In genomic region chr10:114767101-114767588, GRCh38 we compare ENCODE assay signal across 8 cellular contexts. TPM values are rescaled to one million over a fixed set of nuclear protein-coding genes. Genes with fewer than 3 reads are reported as not detected.
DNase-seq lines count a peak whose midpoint lies in the region; ATAC-seq, FAIRE-seq and TF ChIP-seq lines count a peak whose summit lies in the region.

No MANE protein-coding gene starts in this region.

- peaks cover 2% of the 10 kb centered on the region for H3K9me1 ChIP-seq in endothelial cell of umbilical vein (replicated peaks; ENCODE audit: control insufficient read depth, extremely low read depth, insufficient read depth, low read length)

- ATAC-seq in stimulated activated naive B cell treated with anti-CD40 and anti-IgM and Interleukin-4, amounts not matched to agents 10 μg/mL and 1 μg/mL and 100 μg/mL, for 72 hours (replicated peaks) = no peak

- H3K9ac ChIP-seq in endothelial cell of umbilical vein (replicated peaks; ENCODE audit: extremely low read depth, insufficient read depth, low read length) = peak overlapping the region; percentile 33

- H3K4me2 ChIP-seq in OCI-LY7 (ENCODE audit: low read length) (0 out of 2 replicates have a peak overlapping the region, but pooled peaks have one; percentile 16), endothelial cell of umbilical vein (ENCODE audit: insufficient read depth, low read length) (peak overlapping the region; percentile 92)

- peaks cover 65% of the 10 kb centered on the region for H3K27me3 Mint-ChIP-seq in nephron (ENCODE audit: low read depth)
- peaks cover 38 to 41% of the 10 kb centered on the region in 2 donors for H3K27me3 Mint-ChIP-seq in stimulated activated naive B cell treated with anti-CD40 and anti-IgM and Interleukin-4, amounts not matched to agents 10 μg/mL and 1 μg/mL and 100 μg/mL, for 72 hours

- dilution Hi-C loops in endothelial cell of umbilical vein (cut with MboI; ENCODE audit: extremely low pct_ligation_motif_present, low sequenced_read_pairs) = no loop called here

- no peaks in the 10 kb centered on the region for H4K20me1 ChIP-seq in OCI-LY7 (ENCODE audit: insufficient read depth, low read length)
- no peaks in the 10 kb centered on the region for H4K20me1 ChIP-seq in endothelial cell of umbilical vein (replicated peaks; ENCODE audit: control insufficient read depth, extremely low read depth, insufficient read depth, low read length)

- peak overlapping the region; percentile 9 to 78 (median 63) for H3K27ac Mint-ChIP-seq in nephron
- H3K27ac Mint-ChIP-seq in stimulated activated naive B cell treated with anti-CD40 and anti-IgM and Interleukin-4, amounts not matched to agents 10 μg/mL and 1 μg/mL and 100 μg/mL, for 72 hours = no peak overlapping the region

- POLR2A ChIA-PET in OCI-LY7 (lab: Charles Lee) (interaction anchor here (0.7 kb wide), 1 partner anchor 71 kb away, joined by 3 read pairs; no protein-coding TSS in a partner anchor), endothelial cell of umbilical vein (lab: Charles Lee) (interaction anchor here (0.8 kb wide), 1 partner anchor 46 kb away, joined by 3 read pairs; no protein-coding TSS in a partner anchor)

- CTCF ChIA-PET in OCI-LY7 (lab: Charles Lee; ENCODE audit: unreplicated experiment) = no interaction called here
- CTCF ChIA-PET in endothelial cell of umbilical vein (lab: Charles Lee) = interaction anchor here (0.7 to 1.7 kb wide), 7 partner anchors 8 to 295 kb away, joined by 3 to 8 read pairs (median 3); no protein-coding TSS in a partner anchor

- H3K79me2 ChIP-seq in OCI-LY7 (ENCODE audit: insufficient read depth, low read depth, low read length) (no peaks in the 10 kb centered on the region), endothelial cell of umbilical vein (ENCODE audit: control insufficient read depth, insufficient read depth, low read length) (no peaks in the 10 kb centered on the region)

- H3K4me3 ChIP-seq in OCI-LY7 (ENCODE audit: low read depth, low read length, poor library complexity, severe bottlenecking) (no peak overlapping the region), endothelial cell of umbilical vein (replicated peaks in 1 of 3; ENCODE audit: insufficient read depth in 1 of 3, low read depth in 1 of 3, low read length in 3 of 3) (peak overlapping the region; percentile 59 to 68 (median 62)), testis (peak overlapping the region in 1 of 2 donors; percentile 74)

- FAIRE-seq in endothelial cell of umbilical vein (lab: Jason Lieb, UNC) = peak; percentile 40
- no peak for FAIRE-seq in GM12891 (lab: Jason Lieb, UNC)

- H3K4me1 ChIP-seq in OCI-LY7 (ENCODE audit: insufficient read depth, low read length, poor library complexity, severe bottlenecking) (no peaks in the 10 kb centered on the region), endothelial cell of umbilical vein (ENCODE audit: control insufficient read depth, extremely low read depth, insufficient read depth, low read length) (peaks cover 13% of the 10 kb centered on the region), testis (peaks cover 3% of the 10 kb centered on the region)

- H2AFZ ChIP-seq in OCI-LY7 (ENCODE audit: low read length) (no peak overlapping the region), endothelial cell of umbilical vein (ENCODE audit: low read depth, low read length) (peak overlapping the region; percentile 65)

- H3K9me3 ChIP-seq in OCI-LY7 (ENCODE audit: low read length) (no peaks in the 10 kb centered on the region), endothelial cell of umbilical vein (replicated peaks; ENCODE audit: control insufficient read depth, insufficient read depth, low read length) (no peaks in the 10 kb centered on the region), testis (no peaks in the 10 kb centered on the region)

- no TSS peak for BruUV-seq in OCI-LY7 (replicated peaks; lab: Mats Ljungman, UMichigan)
- no TSS peak for BruUV-seq in endothelial cell of umbilical vein (replicated peaks; lab: Mats Ljungman, UMichigan)

- DNase-seq in Daoy (ENCODE audit: low read depth) = peak; percentile 54
- DNase-seq in OCI-LY7 (ENCODE audit: low spot score) = no peak
- peak; percentile 65 for DNase-seq in endothelial cell of umbilical vein (ENCODE audit: low read depth, low spot score)
- no peak for DNase-seq in testis
- DNase-seq in stimulated activated naive B cell treated with anti-CD40 and anti-IgM and Interleukin-4, amounts not matched to agents 10 μg/mL and 1 μg/mL and 100 μg/mL, for 72 hours = no peak
- no peak for DNase-seq in GM12891 (ENCODE audit: insufficient read length, low spot score)
- DNase-seq in NCI-H226 = no peak

- WGBS in testis, 2 donors = 27 to 47% methylated on average over 8 of the region's 8 CpGs

- intact Hi-C loops in OCI-LY7 (cut with micrococcal nuclease; ENCODE audit: unreplicated experiment) = no loop called here
- intact Hi-C loops in endothelial cell of umbilical vein (cut with micrococcal nuclease) = loop anchor here (1.0 kb wide), 1 partner anchor 52 kb away; no protein-coding TSS in a partner anchor
- intact Hi-C loops in testis (cut with DNase I; ENCODE audit: low total_unique reads) = no loop called here

- peaks cover 5% of the 10 kb centered on the region for H3K4me1 Mint-ChIP-seq in nephron
- peaks cover 0 to 2% of the 10 kb centered on the region in 2 donors for H3K4me1 Mint-ChIP-seq in stimulated activated naive B cell treated with anti-CD40 and anti-IgM and Interleukin-4, amounts not matched to agents 10 μg/mL and 1 μg/mL and 100 μg/mL, for 72 hours

- H3K4me3 Mint-ChIP-seq in nephron = peak overlapping the region; percentile 86 to 92 (median 88)
- H3K4me3 Mint-ChIP-seq in stimulated activated naive B cell treated with anti-CD40 and anti-IgM and Interleukin-4, amounts not matched to agents 10 μg/mL and 1 μg/mL and 100 μg/mL, for 72 hours = peak overlapping the region in 1 of 2 donors; percentile 58

- TF ChIP-seq CTCF in OCI-LY7 (conservative IDR thresholded peaks at IDR 0.05; ENCODE audit: low read length) (no peak), endothelial cell of umbilical vein (IDR thresholded peaks at IDR 0.05; ENCODE audit: extremely low read depth in 1 of 2, insufficient read depth in 1 of 2, low read depth in 1 of 2, low read length in 2 of 2) (no peak), nephron (IDR thresholded peaks at IDR 0.05; ENCODE audit: unreplicated experiment in 3 of 3) (no peak), testis (IDR thresholded peaks at IDR 0.05) (no peak)

- H3K27ac ChIP-seq in OCI-LY7 (ENCODE audit: low read depth, low read length, poor library complexity, severe bottlenecking) = no peak overlapping the region
- no peak overlapping the region for H3K27ac ChIP-seq in endothelial cell of umbilical vein (ENCODE audit: insufficient read depth, low read depth, low read length)
- H3K27ac ChIP-seq in testis = no peak overlapping the region

- no peaks in the 10 kb centered on the region for H3K9me3 Mint-ChIP-seq in nephron
- no peaks in the 10 kb centered on the region for H3K9me3 Mint-ChIP-seq in stimulated activated naive B cell treated with anti-CD40 and anti-IgM and Interleukin-4, amounts not matched to agents 10 μg/mL and 1 μg/mL and 100 μg/mL, for 72 hours

- H3K36me3 ChIP-seq in OCI-LY7 (ENCODE audit: insufficient read depth, low read length) (no peaks in the 10 kb centered on the region), endothelial cell of umbilical vein (ENCODE audit: control insufficient read depth in 2 of 2, extremely low read depth in 1 of 2, insufficient read depth in 2 of 2, low read length in 2 of 2) (no peaks in the 10 kb centered on the region), testis (ENCODE audit: low read depth, missing control alignments) (no peaks in the 10 kb centered on the region)

- no peaks in the 10 kb centered on the region for H3K36me3 Mint-ChIP-seq in nephron (ENCODE audit: low read depth)
- H3K36me3 Mint-ChIP-seq in stimulated activated naive B cell treated with anti-CD40 and anti-IgM and Interleukin-4, amounts not matched to agents 10 μg/mL and 1 μg/mL and 100 μg/mL, for 72 hours = no peaks in the 10 kb centered on the region

- no peaks in the 10 kb centered on the region for H3K9me2 ChIP-seq in OCI-LY7 (ENCODE audit: insufficient read depth, low read length)

- no peak for TF ChIP-seq POLR2A in endothelial cell of umbilical vein (IDR thresholded peaks at IDR 0.05; ENCODE audit: low read depth, low read length)
- TF ChIP-seq POLR2A in testis (IDR thresholded peaks at IDR 0.05) = no peak
- TF ChIP-seq POLR2A in GM12891 (IDR thresholded peaks at IDR 0.05; ENCODE audit: low read depth, low read length) = no peak

- H3K27me3 ChIP-seq in endothelial cell of umbilical vein (ENCODE audit: control insufficient read depth in 2 of 2, insufficient read depth in 2 of 2, low read length in 2 of 2) = peaks cover 0 to 4% of the 10 kb centered on the region in 2 experiments
- no peaks in the 10 kb centered on the region for H3K27me3 ChIP-seq in testis

TF ChIP-seq in endothelial cell of umbilical vein, 7 proteins besides CTCF, POLR2A, EP300 and RAD21:
- no peak for TF ChIP-seq MYC (IDR thresholded peaks at IDR 0.05; ENCODE audit: low read depth, low read length)
- TF ChIP-seq GATA2 (IDR thresholded peaks at IDR 0.05; ENCODE audit: insufficient read depth, insufficient read length, low read depth, low read length) = no peak
- TF ChIP-seq EZH2 (IDR thresholded peaks at IDR 0.05; ENCODE audit: borderline replicate concordance, low read depth, low read length, severe bottlenecking) = no peak

TF ChIP-seq in GM12891, 5 proteins besides CTCF, POLR2A, EP300 and RAD21:
- TF ChIP-seq PAX5 (IDR thresholded peaks at IDR 0.05; ENCODE audit: insufficient read depth, low read length, severe bottlenecking) (no peak), SPI1 (IDR thresholded peaks at IDR 0.05; ENCODE audit: low read depth, low read length) (no peak), TAF1 (IDR thresholded peaks at IDR 0.05; ENCODE audit: low read depth, low read length) (no peak), POU2F2 (IDR thresholded peaks at IDR 0.05; ENCODE audit: low read depth, low read length) (no peak), POLR2AphosphoS5 (IDR thresholded peaks at IDR 0.05; ENCODE audit: low read depth, low read length) (no peak)

RNA-seq across cellular contexts. Expression of gene FHIP2A, which starts 54.4 kb away (rescaled TPM):
- 5.0 and 5.9 TPM in 2 replicates for total RNA-seq in Daoy (2014; rRNA removed; shearing (Covaris generic))
- 4.2 and 10.1 TPM in 2 replicates for total RNA-seq in OCI-LY7 (2014; rRNA removed; shearing (Covaris generic))
- total RNA-seq in OCI-LY7 (2022) (13.2 and 15.9 TPM in 2 replicates), endothelial cell of umbilical vein (34.8 and 39.6 TPM in 2 replicates), testis (10 to 100 TPM; 30.3 to 39.8 TPM)
- polyA plus RNA-seq in endothelial cell of umbilical vein (10.5 and 13.3 TPM in 2 replicates), testis (ENCODE audit: insufficient read depth, low read depth, low replicate concordance) (44.8 TPM)
- polyA plus RNA-seq in endothelial cell of umbilical vein (2011; cell fraction: cytosol; rRNA removed) = 8.3 and 8.7 TPM in 2 replicates
- 50.7 and 58.3 TPM in 2 replicates for polyA plus RNA-seq in endothelial cell of umbilical vein (2011; cell fraction: nucleus; rRNA removed)
- polyA plus RNA-seq in endothelial cell of umbilical vein (2012) = 21.1 and 24.6 TPM in 2 replicates
- 30.5 and 39.0 TPM in 2 replicates for polyA minus RNA-seq in endothelial cell of umbilical vein
- polyA minus RNA-seq in endothelial cell of umbilical vein (2011; cell fraction: cytosol; rRNA and poly(A)+ RNA removed) = 18.3 TPM
- 59.9 and 64.7 TPM in 2 replicates for polyA minus RNA-seq in endothelial cell of umbilical vein (2011; cell fraction: nucleus; rRNA and poly(A)+ RNA removed)
- polyA plus RNA-seq in GM12891 (2012; ENCODE audit: low read depth, missing spikeins) = 7.5 TPM

Comparison
In these comparisons a context has a peak if more than half of its experiments do, and no peak if none do; other contexts are left out.
1. DNase-seq: peak in Daoy (single experiment) and endothelial cell of umbilical vein (single experiment); none in OCI-LY7 (single experiment), testis (single experiment), stimulated activated naive B cell treated with anti-CD40 and anti-IgM and Interleukin-4, amounts not matched to agents 10 μg/mL and 1 μg/mL and 100 μg/mL, for 72 hours (single experiment), GM12891 (single experiment) and NCI-H226 (single experiment).